10 cellular contexts compared by ENCODE assay signal in the genomic region with DNA sequence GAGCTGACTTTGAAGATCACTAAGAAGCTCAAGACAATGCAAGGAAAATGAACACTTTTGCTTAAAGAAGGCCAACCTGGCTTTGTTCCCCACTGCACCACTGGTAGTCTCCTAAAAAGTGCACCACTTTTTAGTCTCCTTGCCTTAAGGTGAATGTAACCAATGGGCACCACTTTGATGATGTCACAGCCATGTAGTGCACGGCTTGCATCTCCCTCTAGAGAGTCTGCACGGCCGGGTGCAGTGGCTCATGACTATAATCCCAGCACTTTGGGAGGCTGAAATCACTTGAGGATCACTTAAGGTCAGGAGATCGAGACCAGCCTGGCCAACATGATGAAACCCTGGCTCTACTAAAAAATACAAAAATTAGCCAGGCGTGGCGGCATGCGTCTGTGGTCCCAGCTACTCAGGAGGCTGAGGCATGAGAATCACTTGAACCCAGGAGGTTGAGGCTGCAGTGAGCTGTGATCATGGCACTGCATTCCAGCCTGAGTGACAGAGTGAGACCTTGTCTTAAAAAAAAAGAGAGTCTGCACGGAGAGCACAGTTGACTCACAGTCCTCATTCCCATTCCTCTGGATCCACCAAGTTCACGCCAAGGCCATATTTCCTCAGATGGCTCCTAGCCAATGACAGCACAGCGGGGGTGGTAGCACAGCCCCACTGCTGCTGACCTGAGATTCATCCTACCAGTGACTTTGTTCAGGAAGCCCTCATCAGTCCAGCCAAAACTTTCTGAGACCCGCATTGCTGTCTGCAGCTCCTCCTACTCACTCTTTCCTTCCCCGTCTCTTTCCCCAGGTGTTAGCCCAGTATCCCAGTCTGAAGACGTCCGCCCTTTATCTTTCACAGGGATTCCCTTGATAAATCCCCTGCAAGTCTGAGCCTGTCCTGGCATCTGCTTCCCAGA. TPM values are rescaled to one million over a fixed set of nuclear protein-coding genes. Genes with fewer than 3 reads are reported as not detected.
DNase-seq lines count a peak whose midpoint lies in the region; ATAC-seq and TF ChIP-seq lines count a peak whose summit lies in the region.
"Had no signal": no experiment of that assay in that cellular context is flagged by ENCODE, and none has a peak within 500 bp of the region (broad histone marks: within the 10 kb centered on the region; RNA-seq: fewer than 3 reads in every experiment).

No MANE protein-coding gene starts in this region.

- DNase-seq in HFF-Myc (ENCODE audit: extremely low read depth, low read depth), result peak; percentile 85
- peak in 1 of 2 donors; percentile 48 for DNase-seq in breast epithelium (ENCODE audit: low spot score in 2 of 2)
- DNase-seq in kidney tubule cell (ENCODE audit: low spot score), result peak; percentile 48
- DNase-seq in thoracic aorta (ENCODE audit: low spot score), result peak; percentile 49
- DNase-seq in GM19238 (ENCODE audit: insufficient read length, low spot score), result no peak
- no peak for DNase-seq in activated naive CD8-positive, alpha-beta T cell treated with anti-CD3 and anti-CD28 coated beads, Interleukin-2, amount 50 U/mL, for 24 hours

- no peaks in the 10 kb centered on the region for H3K9me3 Mint-ChIP-seq in activated naive CD8-positive, alpha-beta T cell treated with anti-CD3 and anti-CD28 coated beads, Interleukin-2, amount 50 U/mL, for 24 hours
- H3K9me3 Mint-ChIP-seq: dendritic cell treated with granulocyte-macrophage colony-stimulating factor and Interleukin-4, amounts not matched to agents 40 ng/mL and 50 ng/mL, for 4 days had no signal

- no peak for TF ChIP-seq POLR2A in breast epithelium (IDR thresholded peaks at IDR 0.05)

- H3K4me3 Mint-ChIP-seq in activated naive CD8-positive, alpha-beta T cell treated with anti-CD3 and anti-CD28 coated beads, Interleukin-2, amount 50 U/mL, for 24 hours, result no peak overlapping the region
- H3K4me3 Mint-ChIP-seq: dendritic cell treated with granulocyte-macrophage colony-stimulating factor and Interleukin-4, amounts not matched to agents 40 ng/mL and 50 ng/mL, for 4 days had no signal

- H3K36me3 ChIP-seq in breast epithelium (no peaks in the 10 kb centered on the region), thoracic aorta (no peaks in the 10 kb centered on the region)

- H3K9me3 ChIP-seq in breast epithelium (no peaks in the 10 kb centered on the region), thoracic aorta (no peaks in the 10 kb centered on the region)

- H3K4me3 ChIP-seq in HFF-Myc (replicated peaks; ENCODE audit: low read depth, low read length) (no peak overlapping the region), breast epithelium (no peak overlapping the region), thoracic aorta (no peak overlapping the region)

- H3K27me3 ChIP-seq in breast epithelium, result no peaks in the 10 kb centered on the region
- H3K27me3 ChIP-seq in thoracic aorta (replicated peaks; ENCODE audit: insufficient read depth), result no peaks in the 10 kb centered on the region

- intact Hi-C loops in breast epithelium (cut with DNase I; ENCODE audit: low total_unique reads), result no loop called here

- H3K27ac Mint-ChIP-seq in activated naive CD8-positive, alpha-beta T cell treated with anti-CD3 and anti-CD28 coated beads, Interleukin-2, amount 50 U/mL, for 24 hours, result no peak overlapping the region
- H3K27ac Mint-ChIP-seq: dendritic cell treated with granulocyte-macrophage colony-stimulating factor and Interleukin-4, amounts not matched to agents 40 ng/mL and 50 ng/mL, for 4 days had no signal

- H3K4me1 ChIP-seq in breast epithelium (peaks cover 0 to 3% of the 10 kb centered on the region in 2 donors), thoracic aorta (ENCODE audit: control insufficient read depth in 1 of 2, low read depth in 2 of 2) (peaks cover 27 to 62% of the 10 kb centered on the region in 2 donors)

- H3K27ac ChIP-seq in breast epithelium, result peak overlapping the region; percentile 87
- H3K27ac ChIP-seq in thoracic aorta, result peak overlapping the region; percentile 74 to 83
- H3K27ac ChIP-seq: VCaP had no signal

- H3K4me1 Mint-ChIP-seq in activated naive CD8-positive, alpha-beta T cell treated with anti-CD3 and anti-CD28 coated beads, Interleukin-2, amount 50 U/mL, for 24 hours, result peaks cover 2% of the 10 kb centered on the region

- TF ChIP-seq CTCF in HFF-Myc (IDR thresholded peaks at IDR 0.05; ENCODE audit: low read depth, low read length, missing control alignments) (no peak), breast epithelium (IDR thresholded peaks at IDR 0.05) (no peak), thoracic aorta (IDR thresholded peaks at IDR 0.05) (no peak)

- ATAC-seq in thoracic aorta (ENCODE audit: insufficient number of reproducible peaks, low FRiP score, low read depth), result peak; percentile 40
- ATAC-seq in HG02981 (IDR thresholded peaks at IDR 0.05; ENCODE audit: unreplicated experiment), result no peak
- no peak for ATAC-seq in HG03342 (IDR thresholded peaks at IDR 0.05; ENCODE audit: unreplicated experiment)
- no peak for ATAC-seq in activated naive CD8-positive, alpha-beta T cell treated with anti-CD3 and anti-CD28 coated beads, Interleukin-2, amount 50 U/mL, for 24 hours

- no peaks in the 10 kb centered on the region for H3K36me3 Mint-ChIP-seq in activated naive CD8-positive, alpha-beta T cell treated with anti-CD3 and anti-CD28 coated beads, Interleukin-2, amount 50 U/mL, for 24 hours (ENCODE audit: low read depth)

- H3K27me3 Mint-ChIP-seq in activated naive CD8-positive, alpha-beta T cell treated with anti-CD3 and anti-CD28 coated beads, Interleukin-2, amount 50 U/mL, for 24 hours, result no peaks in the 10 kb centered on the region
- H3K27me3 Mint-ChIP-seq: dendritic cell treated with granulocyte-macrophage colony-stimulating factor and Interleukin-4, amounts not matched to agents 40 ng/mL and 50 ng/mL, for 4 days had no signal

RNA-seq across cellular contexts. Expression of a gene that starts 16.5 kb away (rescaled TPM):
- total RNA-seq in breast epithelium (10 to 100 TPM in 2 of 3 donors, 1 to 10 TPM in 1; 9.4 to 27.1 (median 19.0) TPM), thoracic aorta (10 to 100 TPM in 1 of 2 donors, 1 to 10 TPM in 1; 9.3 to 17.4 TPM)

RNA-seq across cellular contexts. Expression of a gene that starts 59.3 kb away (rescaled TPM):
- total RNA-seq in breast epithelium (10 to 100 TPM; 16.0 to 19.3 (median 18.1) TPM), thoracic aorta (10 to 100 TPM in 1 of 2 donors, 1 to 10 TPM in 1; 6.4 to 18.1 TPM)

Comparison
In these comparisons a context has a peak if more than half of its experiments do, and no peak if none do; other contexts are left out.
1. DNase-seq: peak in HFF-Myc (single experiment), kidney tubule cell (single experiment) and thoracic aorta (single experiment); none in GM19238 (single experiment) and activated naive CD8-positive, alpha-beta T cell treated with anti-CD3 and anti-CD28 coated beads, Interleukin-2, amount 50 U/mL, for 24 hours (single experiment).